1 cellular context compared by ENCODE assay signal in the genomic region with DNA sequence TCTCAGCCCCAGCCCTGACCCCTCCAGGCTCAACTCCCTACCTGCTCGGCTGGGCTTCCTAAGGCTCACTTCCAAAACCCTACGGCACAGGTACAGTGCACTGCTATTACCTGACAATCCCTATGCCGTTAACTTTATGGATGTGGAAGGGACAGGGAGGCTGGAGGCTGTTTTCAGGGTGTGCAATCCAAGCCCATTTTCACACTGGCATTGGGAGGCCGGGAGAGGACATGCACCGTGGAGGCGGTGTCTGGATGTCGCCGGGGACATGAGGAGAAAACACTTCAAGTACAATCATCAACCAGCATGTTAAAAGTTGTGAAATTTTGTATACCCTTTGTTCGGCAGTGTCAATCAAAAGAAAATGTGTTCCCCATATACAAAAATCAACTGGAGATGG.
TF ChIP-seq lines count a peak whose summit lies in the region.

No MANE protein-coding gene starts in this region.

TF ChIP-seq in WTC11, 78 proteins besides CTCF, POLR2A, EP300 and RAD21 (continued from another document):
- TF ChIP-seq, protein P1, sequence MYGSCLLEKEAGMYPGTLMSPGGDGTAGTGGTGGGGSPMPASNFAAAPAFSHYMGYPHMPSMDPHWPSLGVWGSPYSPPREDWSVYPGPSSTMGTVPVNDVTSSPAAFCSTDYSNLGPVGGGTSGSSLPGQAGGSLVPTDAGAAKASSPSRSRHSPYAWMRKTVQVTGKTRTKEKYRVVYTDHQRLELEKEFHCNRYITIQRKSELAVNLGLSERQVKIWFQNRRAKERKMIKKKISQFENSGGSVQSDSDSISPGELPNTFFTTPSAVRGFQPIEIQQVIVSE (CRISPR knock-in tag; IDR thresholded peaks at IDR 0.05; ENCODE audit: borderline replicate concordance) = no peak
- no peak for TF ChIP-seq NFE2L1 (CRISPR knock-in tag; IDR thresholded peaks at IDR 0.05)
- TF ChIP-seq IRF2 (CRISPR knock-in tag; IDR thresholded peaks at IDR 0.05; ENCODE audit: borderline replicate concordance, low read depth) = no peak
- TF ChIP-seq, protein P2, sequence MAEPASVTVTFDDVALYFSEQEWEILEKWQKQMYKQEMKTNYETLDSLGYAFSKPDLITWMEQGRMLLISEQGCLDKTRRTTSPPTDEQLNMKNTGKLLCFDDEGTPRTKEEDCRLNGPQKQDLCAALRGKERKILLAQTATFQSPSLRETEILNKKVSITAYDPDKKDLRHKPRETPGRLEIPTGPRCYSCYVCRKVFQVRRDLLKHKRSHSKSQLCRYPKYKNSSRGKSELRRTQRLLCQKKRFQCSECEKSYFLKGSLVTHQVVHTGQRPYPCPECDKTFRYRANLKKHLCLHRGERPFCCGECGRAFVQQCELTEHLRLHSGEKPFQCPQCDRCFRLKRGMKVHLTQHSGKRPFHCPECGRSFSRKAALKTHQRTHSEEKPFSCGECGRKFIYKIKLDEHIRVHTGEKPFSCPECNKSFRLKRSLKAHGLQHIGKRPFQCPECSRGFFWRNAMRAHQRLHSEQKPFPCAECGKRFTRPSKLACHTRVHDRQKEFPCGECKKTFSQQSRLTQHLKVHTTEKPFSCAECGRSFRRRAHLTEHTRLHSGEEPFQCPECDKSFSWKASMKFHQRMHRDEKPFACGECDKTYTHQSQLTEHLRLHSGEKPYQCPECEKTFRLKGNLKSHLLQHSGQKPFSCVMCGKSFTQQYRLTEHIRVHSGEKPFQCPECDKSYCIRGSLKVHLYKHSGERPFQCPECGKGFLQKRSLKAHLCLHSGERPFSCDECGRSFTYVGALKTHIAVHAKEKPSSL (CRISPR knock-in tag; conservative IDR thresholded peaks at IDR 0.05) = no peak
- TF ChIP-seq, protein P3, sequence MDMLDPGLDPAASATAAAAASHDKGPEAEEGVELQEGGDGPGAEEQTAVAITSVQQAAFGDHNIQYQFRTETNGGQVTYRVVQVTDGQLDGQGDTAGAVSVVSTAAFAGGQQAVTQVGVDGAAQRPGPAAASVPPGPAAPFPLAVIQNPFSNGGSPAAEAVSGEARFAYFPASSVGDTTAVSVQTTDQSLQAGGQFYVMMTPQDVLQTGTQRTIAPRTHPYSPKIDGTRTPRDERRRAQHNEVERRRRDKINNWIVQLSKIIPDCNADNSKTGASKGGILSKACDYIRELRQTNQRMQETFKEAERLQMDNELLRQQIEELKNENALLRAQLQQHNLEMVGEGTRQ (CRISPR knock-in tag; IDR thresholded peaks at IDR 0.05) = no peak
- TF ChIP-seq, protein P4, sequence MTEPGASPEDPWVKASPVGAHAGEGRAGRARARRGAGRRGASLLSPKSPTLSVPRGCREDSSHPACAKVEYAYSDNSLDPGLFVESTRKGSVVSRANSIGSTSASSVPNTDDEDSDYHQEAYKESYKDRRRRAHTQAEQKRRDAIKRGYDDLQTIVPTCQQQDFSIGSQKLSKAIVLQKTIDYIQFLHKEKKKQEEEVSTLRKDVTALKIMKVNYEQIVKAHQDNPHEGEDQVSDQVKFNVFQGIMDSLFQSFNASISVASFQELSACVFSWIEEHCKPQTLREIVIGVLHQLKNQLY (CRISPR knock-in tag; IDR thresholded peaks at IDR 0.05) = no peak
- TF ChIP-seq, protein P5, sequence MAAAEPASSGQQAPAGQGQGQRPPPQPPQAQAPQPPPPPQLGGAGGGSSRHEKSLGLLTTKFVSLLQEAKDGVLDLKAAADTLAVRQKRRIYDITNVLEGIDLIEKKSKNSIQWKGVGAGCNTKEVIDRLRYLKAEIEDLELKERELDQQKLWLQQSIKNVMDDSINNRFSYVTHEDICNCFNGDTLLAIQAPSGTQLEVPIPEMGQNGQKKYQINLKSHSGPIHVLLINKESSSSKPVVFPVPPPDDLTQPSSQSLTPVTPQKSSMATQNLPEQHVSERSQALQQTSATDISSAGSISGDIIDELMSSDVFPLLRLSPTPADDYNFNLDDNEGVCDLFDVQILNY (CRISPR knock-in tag; IDR thresholded peaks at IDR 0.05) = no peak
- TF ChIP-seq, protein P6, sequence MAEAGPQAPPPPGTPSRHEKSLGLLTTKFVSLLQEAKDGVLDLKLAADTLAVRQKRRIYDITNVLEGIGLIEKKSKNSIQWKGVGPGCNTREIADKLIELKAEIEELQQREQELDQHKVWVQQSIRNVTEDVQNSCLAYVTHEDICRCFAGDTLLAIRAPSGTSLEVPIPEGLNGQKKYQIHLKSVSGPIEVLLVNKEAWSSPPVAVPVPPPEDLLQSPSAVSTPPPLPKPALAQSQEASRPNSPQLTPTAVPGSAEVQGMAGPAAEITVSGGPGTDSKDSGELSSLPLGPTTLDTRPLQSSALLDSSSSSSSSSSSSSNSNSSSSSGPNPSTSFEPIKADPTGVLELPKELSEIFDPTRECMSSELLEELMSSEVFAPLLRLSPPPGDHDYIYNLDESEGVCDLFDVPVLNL (CRISPR knock-in tag; IDR thresholded peaks at IDR 0.05; ENCODE audit: borderline replicate concordance, low read depth) = no peak
